In the genomic region with DNA sequence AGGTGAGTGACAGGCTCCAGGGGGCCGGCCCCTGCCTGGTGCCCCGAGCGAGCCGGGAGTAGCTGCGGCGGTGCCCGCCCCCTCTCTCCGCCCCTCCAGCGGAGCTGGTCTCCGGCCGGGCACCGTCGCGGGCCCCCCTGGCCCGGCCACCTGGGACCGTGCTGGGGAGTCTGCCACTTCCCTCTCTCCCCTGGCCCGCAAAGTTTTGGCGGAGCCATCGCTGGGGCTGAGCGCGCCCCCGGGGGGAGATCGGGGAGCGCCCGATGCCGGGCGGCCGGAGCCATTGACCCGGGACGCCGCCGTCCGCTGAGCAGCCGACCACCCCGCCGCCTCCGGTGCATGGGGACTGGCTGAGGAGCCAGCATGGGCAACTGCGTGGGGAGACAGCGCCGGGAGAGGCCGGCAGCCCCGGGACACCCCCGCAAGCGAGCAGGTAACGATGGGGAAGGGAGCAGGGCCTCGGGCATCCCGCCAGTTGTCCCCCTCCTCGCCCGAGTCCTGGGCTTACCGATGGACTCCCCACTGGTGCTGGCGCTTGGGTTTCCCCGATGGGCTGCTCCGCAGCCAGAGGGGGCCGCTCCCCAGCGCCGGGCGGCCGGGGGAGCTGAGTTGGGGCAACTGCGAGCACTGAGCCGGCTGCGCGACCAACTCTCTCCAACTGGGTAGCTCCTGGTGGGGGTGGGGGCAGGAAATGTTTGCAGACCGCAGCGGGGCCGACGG, we compare ENCODE assay signal across 9 cellular contexts. TPM values are rescaled to one million over a fixed set of nuclear protein-coding genes. Genes with fewer than 3 reads are reported as not detected.
DNase-seq lines count a peak whose midpoint lies in the region; ATAC-seq, FAIRE-seq and TF ChIP-seq lines count a peak whose summit lies in the region.
"Had no signal": no experiment of that assay in that cellular context is flagged by ENCODE, and none has a peak within 500 bp of the region (broad histone marks: within the 10 kb centered on the region; RNA-seq: fewer than 3 reads in every experiment).

UBTD1 (plus strand) TSS at position 84 of the 720 bp plus-strand sequence; CDS start at position 364, 280 bp downstream.

- H3K36me3 Mint-ChIP-seq in immature natural killer cell, result no peaks in the 10 kb centered on the region

- peaks cover 35 to 69% (median 44%) of the 10 kb centered on the region in 3 donors for H3K4me1 ChIP-seq in skeletal muscle tissue (ENCODE audit: control insufficient read depth in 3 of 3, insufficient read depth in 3 of 3, low read length in 3 of 3)

- H3K36me3 ChIP-seq in bronchial epithelial cell (ENCODE audit: control insufficient read depth, insufficient read depth, low read length), result peaks cover 2% of the 10 kb centered on the region
- H3K36me3 ChIP-seq in skeletal muscle tissue (ENCODE audit: control insufficient read depth in 3 of 3, insufficient read depth in 3 of 3, low read length in 3 of 3), result no peaks in the 10 kb centered on the region

- H3K27me3 Mint-ChIP-seq in immature natural killer cell (ENCODE audit: low read depth in 3 of 3), result peaks cover 11 to 19% (median 19%) of the 10 kb centered on the region in 3 donors

- H3K27me3 ChIP-seq in bronchial epithelial cell (ENCODE audit: control insufficient read depth, insufficient read depth, low read length) (no peaks in the 10 kb centered on the region), skeletal muscle tissue (ENCODE audit: control insufficient read depth in 3 of 3, insufficient read depth in 3 of 3, low read length in 3 of 3) (no peaks in the 10 kb centered on the region)

- H3K27ac Mint-ChIP-seq in immature natural killer cell, result peak within 1 kb of the TSS; percentile 91 to 97 (median 96)

- peak within 1 kb of the TSS; percentile 93 to 98 (median 98) for H3K4me3 Mint-ChIP-seq in immature natural killer cell

- TF ChIP-seq CTCF in GM12865 (IDR thresholded peaks at IDR 0.05; ENCODE audit: insufficient read depth, low read depth, low read length, missing control alignments), result no peak
- TF ChIP-seq CTCF in bronchial epithelial cell (IDR thresholded peaks at IDR 0.05; ENCODE audit: insufficient read depth, low read length, severe bottlenecking), result peak; percentile 12
- TF ChIP-seq CTCF in D721Med (IDR thresholded peaks at IDR 0.05; ENCODE audit: insufficient read depth, missing control alignments), result no peak

- H3K4me3 ChIP-seq in GM12865 (ENCODE audit: low read depth, low read length) (peak within 1 kb of the TSS; percentile 94), bronchial epithelial cell (ENCODE audit: low read depth, low read length) (peak within 1 kb of the TSS; percentile 96), skeletal muscle tissue (ENCODE audit: low read length in 3 of 3) (peak within 1 kb of the TSS; percentile 99 to 100 (median 99))

- H3K9me3 ChIP-seq in skeletal muscle tissue (ENCODE audit: control insufficient read depth in 3 of 3, low read length in 3 of 3), result no peaks in the 10 kb centered on the region

- ATAC-seq in HG03280 (IDR thresholded peaks at IDR 0.05; ENCODE audit: unreplicated experiment), result peak; percentile 0
- no peak for ATAC-seq in HG02623 (IDR thresholded peaks at IDR 0.05; ENCODE audit: unreplicated experiment)

- H3K9me3 Mint-ChIP-seq in immature natural killer cell, result no peaks in the 10 kb centered on the region

- H3K27ac ChIP-seq in skeletal muscle tissue (ENCODE audit: low read depth, low read length), result peak within 1 kb of the TSS; percentile 94

- peaks cover 33 to 51% of the 10 kb centered on the region in 2 donors for H3K4me1 Mint-ChIP-seq in immature natural killer cell

- DNase-seq in GM12865 (ENCODE audit: low read depth) (peak; percentile 18), T-helper 22 cell (ENCODE audit: low read depth) (peak; percentile 5), bronchial epithelial cell (ENCODE audit: low read depth) (peak; percentile 35), immature natural killer cell (peak; percentile 22 to 31 (median 30)), D721Med (ENCODE audit: insufficient read length, low spot score) (no peak)

- FAIRE-seq in bronchial epithelial cell (lab: Jason Lieb, UNC) (no peak), D721Med (lab: Jason Lieb, UNC) (no peak)
- FAIRE-seq: colon had no signal

- peak within 1 kb of the TSS; percentile 96 to 98 (median 97) for H3K9ac ChIP-seq in skeletal muscle tissue (ENCODE audit: low read depth in 1 of 3, low read length in 3 of 3)

RNA-seq across cellular contexts. Expression of gene UBTD1, which starts in this region (rescaled TPM):
- 11.1 and 12.4 TPM in 2 replicates for total RNA-seq in bronchial epithelial cell
- polyA plus RNA-seq in immature natural killer cell, result 1 to 10 TPM; 1.7 to 3.2 (median 2.9) TPM
- total RNA-seq in skeletal muscle tissue, result 8.4 TPM
